ENCODE assay signal across 20 cellular contexts in the genomic region with DNA sequence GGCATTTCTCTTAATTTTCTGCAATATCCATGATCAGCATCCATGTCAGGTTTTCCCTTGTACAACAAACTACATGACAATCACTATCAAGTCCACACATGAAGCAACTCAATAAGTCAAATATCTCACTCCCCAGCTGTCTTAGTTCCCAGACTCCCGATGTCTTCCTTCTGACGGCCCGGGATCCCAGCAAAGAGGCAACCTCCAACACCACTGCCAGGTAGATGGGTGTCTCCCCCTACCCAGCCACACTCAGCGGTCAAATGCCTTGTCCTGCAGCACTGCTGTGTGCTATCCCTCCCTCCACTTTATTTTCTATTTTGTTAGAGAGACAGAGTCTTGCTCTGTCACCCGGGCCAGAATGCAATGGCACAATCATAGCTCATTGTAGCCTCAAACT. TPM values are rescaled to one million over a fixed set of nuclear protein-coding genes. Genes with fewer than 3 reads are reported as not detected.
DNase-seq lines count a peak whose midpoint lies in the region; ATAC-seq lines count a peak whose summit lies in the region.
"Had no signal": no experiment of that assay in that cellular context is flagged by ENCODE, and none has a peak within 500 bp of the region (broad histone marks: within the 10 kb centered on the region; RNA-seq: fewer than 3 reads in every experiment).

No MANE protein-coding gene starts in this region.

- H3K36me3 Mint-ChIP-seq in activated T-cell treated with anti-CD3 and anti-CD28 coated beads, Interleukin-2, amount 50 U/mL, for 24 hours (ENCODE audit: low read depth): peaks cover 53% of the 10 kb centered on the region
- H3K36me3 Mint-ChIP-seq in T-cell: peaks cover 54% of the 10 kb centered on the region
- H3K36me3 Mint-ChIP-seq in activated naive CD8-positive, alpha-beta T cell treated with anti-CD3 and anti-CD28 coated beads, Interleukin-2, amount 10 ng/mL, durations not matched to agents 7 days and 5 days: peaks cover 57% of the 10 kb centered on the region

- ATAC-seq in T-cell (replicated peaks in 1 of 4) (no peak), sciatic nerve (no peak)
- ATAC-seq in activated naive CD8-positive, alpha-beta T cell treated with anti-CD3 and anti-CD28 coated beads, Interleukin-2, amount 10 ng/mL, durations not matched to agents 7 days and 5 days (ENCODE audit: low read depth): no peak
- ATAC-seq: heart right ventricle had no signal

- POLR2A ChIA-PET in T-cell (lab: Charles Lee): interaction anchor here (0.6 to 1.3 kb wide), 5 partner anchors 9 to 47 kb away, joined by 3 to 5 read pairs (median 4); no protein-coding TSS in a partner anchor
- POLR2A ChIA-PET in activated naive CD8-positive, alpha-beta T cell treated with anti-CD3 and anti-CD28 coated beads, Interleukin-2, amount 10 ng/mL, durations not matched to agents 7 days and 5 days (lab: Charles Lee): interaction anchor here (0.8 to 3.3 kb wide), 10 partner anchors 8 to 208 kb away, joined by 3 to 16 read pairs (median 5); a partner anchor contains a TSS

- peaks cover 92% of the 10 kb centered on the region for H3K4me1 Mint-ChIP-seq in activated T-cell treated with anti-CD3 and anti-CD28 coated beads, Interleukin-2, amount 50 U/mL, for 24 hours (ENCODE audit: low read depth)
- peaks cover 94 to 98% (median 95%) of the 10 kb centered on the region in 3 donors for H3K4me1 Mint-ChIP-seq in T-cell
- H3K4me1 Mint-ChIP-seq in activated naive CD8-positive, alpha-beta T cell treated with anti-CD3 and anti-CD28 coated beads, Interleukin-2, amount 10 ng/mL, durations not matched to agents 7 days and 5 days: peaks cover 83% of the 10 kb centered on the region

- intact Hi-C loops in sciatic nerve (cut with DNase I): no loop called here

- no peaks in the 10 kb centered on the region for H3K27me3 Mint-ChIP-seq in activated T-cell treated with anti-CD3 and anti-CD28 coated beads, Interleukin-2, amount 50 U/mL, for 24 hours
- no peaks in the 10 kb centered on the region for H3K27me3 Mint-ChIP-seq in T-cell
- H3K27me3 Mint-ChIP-seq in activated naive CD8-positive, alpha-beta T cell treated with anti-CD3 and anti-CD28 coated beads, Interleukin-2, amount 10 ng/mL, durations not matched to agents 7 days and 5 days: no peaks in the 10 kb centered on the region

- CTCF ChIA-PET in T-cell (lab: Charles Lee): interaction anchor here (1.0 to 1.2 kb wide), 4 partner anchors 8 to 116 kb away, joined by 3 to 7 read pairs (median 3); no protein-coding TSS in a partner anchor

- H3K4me3 Mint-ChIP-seq in activated T-cell treated with anti-CD3 and anti-CD28 coated beads, Interleukin-2, amount 50 U/mL, for 24 hours: no peak overlapping the region
- H3K4me3 Mint-ChIP-seq in T-cell: peak overlapping the region in 2 of 3 donors; percentile 7 to 76
- H3K4me3 Mint-ChIP-seq in activated naive CD8-positive, alpha-beta T cell treated with anti-CD3 and anti-CD28 coated beads, Interleukin-2, amount 10 ng/mL, durations not matched to agents 7 days and 5 days: peak overlapping the region; percentile 82
- H3K4me3 Mint-ChIP-seq: neural crest cell had no signal

- H3K9me3 Mint-ChIP-seq in activated T-cell treated with anti-CD3 and anti-CD28 coated beads, Interleukin-2, amount 50 U/mL, for 24 hours: peaks cover 10% of the 10 kb centered on the region
- peaks cover 6 to 7% (median 6%) of the 10 kb centered on the region in 3 donors for H3K9me3 Mint-ChIP-seq in T-cell
- peaks cover 7% of the 10 kb centered on the region for H3K9me3 Mint-ChIP-seq in activated naive CD8-positive, alpha-beta T cell treated with anti-CD3 and anti-CD28 coated beads, Interleukin-2, amount 10 ng/mL, durations not matched to agents 7 days and 5 days

- H3K27ac Mint-ChIP-seq in activated T-cell treated with anti-CD3 and anti-CD28 coated beads, Interleukin-2, amount 50 U/mL, for 24 hours: peak overlapping the region; percentile 80
- H3K27ac Mint-ChIP-seq in T-cell: peak overlapping the region; percentile 98
- peak overlapping the region; percentile 97 for H3K27ac Mint-ChIP-seq in activated naive CD8-positive, alpha-beta T cell treated with anti-CD3 and anti-CD28 coated beads, Interleukin-2, amount 10 ng/mL, durations not matched to agents 7 days and 5 days

- DNase-seq in activated T-cell treated with anti-CD3 and anti-CD28 coated beads, Interleukin-2, amount 50 U/mL, for 24 hours: no peak
- no peak for DNase-seq in activated T-cell treated with anti-CD3 and anti-CD28 coated beads, Interleukin-2, amount 50 U/mL, for 48 hours
- DNase-seq in T-cell: peak in 2 of 34 experiments; percentile 5 to 9
- DNase-seq in activated naive CD8-positive, alpha-beta T cell treated with anti-CD3 and anti-CD28 coated beads, Interleukin-2, amount 10 ng/mL, durations not matched to agents 7 days and 5 days: no peak
- DNase-seq in sciatic nerve (ENCODE audit: low spot score): peak; percentile 10
- DNase-seq in GF-D8 (lab: John Stamatoyannopoulos, UW): no peak
- DNase-seq in HUDEP-2 (lab: John Stamatoyannopoulos, UW; ENCODE audit: unreplicated experiment in 76 of 76): no peak
- no peak for DNase-seq in superior temporal gyrus (ENCODE audit: extremely low spot score)
- DNase-seq: C1 segment of cervical spinal cord, cerebellar nuclear complex, DMS153, erythroblast, heart right ventricle, left ventricle myocardium inferior, midbrain, NCI-H2171, NCI-H524 treated with DMSO at 0.1 percent for 48 hours, posterior cingulate gyrus, uterus had no signal

RNA-seq across cellular contexts. Expression of a gene that starts 23.3 kb away (rescaled TPM):
- 100 to 1,000 TPM in 3 of 5 donors, 10 to 100 TPM in 2; 77.3 to 219 (median 106) TPM for total RNA-seq in T-cell
- total RNA-seq in activated naive CD8-positive, alpha-beta T cell treated with anti-CD3 and anti-CD28 coated beads, Interleukin-2, amount 10 ng/mL, durations not matched to agents 7 days and 5 days: 10 to 100 TPM; 81.1 to 85.5 TPM
- total RNA-seq in sciatic nerve: 2.1 TPM

RNA-seq across cellular contexts. Expression of a gene that starts 47.9 kb away (rescaled TPM):
- 1,000 to 10,000 TPM; 1,423 to 1,890 (median 1,689) TPM for total RNA-seq in T-cell
- 1,000 to 10,000 TPM; 4,217 to 4,653 TPM for total RNA-seq in activated naive CD8-positive, alpha-beta T cell treated with anti-CD3 and anti-CD28 coated beads, Interleukin-2, amount 10 ng/mL, durations not matched to agents 7 days and 5 days
- total RNA-seq in sciatic nerve: 1,367 TPM

Comparison
In these comparisons a context has a peak if more than half of its experiments do, and no peak if none do; other contexts are left out.
1. RNA of a gene that starts 23.3 kb away (total RNA-seq): 77.3 to 219 TPM in T-cell and 81.1 to 85.5 TPM in activated naive CD8-positive, alpha-beta T cell treated with anti-CD3 and anti-CD28 coated beads, Interleukin-2, amount 10 ng/mL, durations not matched to agents 7 days and 5 days; 2.1 TPM in sciatic nerve (single experiment); every median in the first group is over 10 times any median in the second.
2. Peak in every context shown above with its lines, with median percentiles within 50 percentile points of each other: H3K27ac Mint-ChIP-seq.